ENCODE assay signal across 9 cellular contexts in the genomic region with DNA sequence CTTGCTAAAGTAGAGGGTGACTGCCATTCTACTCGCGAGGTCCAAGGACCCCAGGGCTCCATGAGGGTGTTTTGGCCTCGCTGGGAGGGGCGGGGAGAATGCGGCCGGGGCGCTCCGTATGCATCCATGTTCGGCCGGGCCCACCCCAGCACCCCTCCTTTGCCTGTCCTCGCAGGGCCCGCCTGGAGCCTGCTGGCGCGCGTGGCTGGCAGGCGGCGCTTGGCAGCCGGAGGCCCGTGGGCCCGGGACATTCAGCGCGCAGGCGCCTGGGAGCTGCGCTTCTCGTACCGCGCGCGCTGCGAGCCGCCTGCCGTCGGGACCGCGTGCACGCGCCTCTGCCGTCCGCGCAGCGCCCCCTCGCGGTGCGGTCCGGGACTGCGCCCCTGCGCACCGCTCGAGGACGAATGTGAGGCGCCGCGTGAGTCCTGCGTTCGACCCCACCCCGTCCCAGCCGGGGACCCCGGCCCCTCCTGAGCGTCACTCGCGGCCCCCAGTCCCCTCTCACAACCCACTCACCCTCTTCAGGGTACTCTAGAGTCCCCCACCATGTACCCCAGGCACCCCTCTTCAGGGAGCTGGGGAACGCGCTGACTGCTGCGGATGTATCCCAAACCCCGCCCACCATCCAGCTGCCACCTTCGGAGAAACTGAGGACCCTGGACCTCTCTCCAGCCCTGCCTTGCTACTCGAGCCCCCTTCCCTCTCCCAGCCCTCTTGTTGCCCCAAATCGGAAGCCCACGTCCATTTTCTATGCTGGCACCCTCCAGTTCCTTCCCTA. TPM values are rescaled to one million over a fixed set of nuclear protein-coding genes. Genes with fewer than 3 reads are reported as not detected.
A peak's percentile ranks its signal among the peaks of the same experiment; 100 is the strongest.
DNase-seq lines count a peak whose midpoint lies in the region; ATAC-seq and TF ChIP-seq lines count a peak whose summit lies in the region.
"Had no signal": no experiment of that assay in that cellular context is flagged by ENCODE, and none has a peak within 500 bp of the region (broad histone marks: within the 10 kb centered on the region; RNA-seq: fewer than 3 reads in every experiment).

No MANE protein-coding gene starts in this region.

- H2BK120ac ChIP-seq in H9 (ENCODE audit: low read depth, low read length, poor library complexity, severe bottlenecking): no peak overlapping the region

- no peak overlapping the region for H2BK15ac ChIP-seq in H9 (ENCODE audit: low read depth, low read length)

- H3K36me3 ChIP-seq in SK-N-MC (ENCODE audit: insufficient read depth, low read length): no peaks in the 10 kb centered on the region
- H3K36me3 ChIP-seq in smooth muscle cell (ENCODE audit: low read depth): no peaks in the 10 kb centered on the region

- H3K9ac ChIP-seq in H9 (ENCODE audit: extremely low read depth, insufficient read length, low read length) (no peak overlapping the region), SK-N-MC (ENCODE audit: insufficient read length) (no peak overlapping the region), smooth muscle cell (ENCODE audit: low read depth) (no peak overlapping the region)

- no peak overlapping the region for H2AK5ac ChIP-seq in H9 (ENCODE audit: insufficient read length, low read length)

- no peak overlapping the region for H4K91ac ChIP-seq in H9 (ENCODE audit: insufficient read length, low read depth, low read length)

- no peaks in the 10 kb centered on the region for H3K9me3 ChIP-seq in H9 (ENCODE audit: control insufficient read depth, low read depth, low read length)
- H3K9me3 ChIP-seq in SK-N-MC (ENCODE audit: low read depth, low read length): no peaks in the 10 kb centered on the region
- H3K9me3 ChIP-seq in smooth muscle cell (replicated peaks; ENCODE audit: low read depth): no peaks in the 10 kb centered on the region

- no peak overlapping the region for H2BK20ac ChIP-seq in H9 (ENCODE audit: low read depth, low read length, poor library complexity, severe bottlenecking)

- H3K4me2 ChIP-seq in H9 (ENCODE audit: insufficient read depth, insufficient read length, low read length) (no peak overlapping the region), smooth muscle cell (no peak overlapping the region)

- no peak overlapping the region for H4K8ac ChIP-seq in H9 (replicated peaks; ENCODE audit: insufficient read length, low read depth, low read length)

- WGBS in H9 (ENCODE audit: extremely low coverage, insufficient read length, low lambda C conversion rate): no CpG with 5 or more reads among the region's 69 CpGs
- 20% methylated on average over 49 of the region's 69 CpGs for WGBS in smooth muscle cell (ENCODE audit: low lambda C conversion rate)

- H3K27me3 ChIP-seq in H9 (ENCODE audit: insufficient read depth, low read length): peaks cover 20% of the 10 kb centered on the region; the same call in 1 of the 2 replicates
- peaks cover 67% of the 10 kb centered on the region for H3K27me3 ChIP-seq in smooth muscle cell (ENCODE audit: low read depth)

- no peak overlapping the region for H2BK5ac ChIP-seq in H9 (ENCODE audit: insufficient read length, low read length)

- peaks cover 0 to 16% (median 3%) of the 10 kb centered on the region in 3 experiments; a peak in 3 of 7 replicates for H3K36me3 Mint-ChIP-seq in H9 (ENCODE audit: insufficient read depth in 1 of 3, low read depth in 3 of 3)

- no peak overlapping the region for H3K27ac Mint-ChIP-seq in H9

- peaks cover 14 to 18% of the 10 kb centered on the region in 2 experiments for H3K4me1 Mint-ChIP-seq in H9

- no peak overlapping the region for H3K14ac ChIP-seq in H9 (ENCODE audit: insufficient read depth, low read length)

- H4K5ac ChIP-seq in H9 (ENCODE audit: insufficient read length, low read depth, low read length): no peak overlapping the region

- H3K23ac ChIP-seq in H9 (ENCODE audit: insufficient read length, low read depth, low read length): no peak overlapping the region

- H4K20me1 ChIP-seq in H9 (ENCODE audit: control insufficient read depth, insufficient read depth, insufficient read length) (no peaks in the 10 kb centered on the region), smooth muscle cell (ENCODE audit: low read depth) (no peaks in the 10 kb centered on the region)

- H3K4me3 ChIP-seq in SK-N-MC: peak overlapping the region; percentile 55
- H3K4me3 ChIP-seq in smooth muscle cell: no peak overlapping the region

- intact Hi-C loops in Right ventricle myocardium superior (cut with DNase I): no loop called here

- no peak overlapping the region for H2BK12ac ChIP-seq in H9 (ENCODE audit: insufficient read length, low read depth, low read length)

- TF ChIP-seq CTCF in H9 (conservative IDR thresholded peaks at IDR 0.05): peak; percentile 95
- peak; percentile 89 for TF ChIP-seq CTCF in smooth muscle cell (IDR thresholded peaks at IDR 0.05; ENCODE audit: borderline replicate concordance, insufficient read depth, poor library complexity, severe bottlenecking)

- no peaks in the 10 kb centered on the region for H3K4me1 ChIP-seq in H9 (ENCODE audit: insufficient read depth, low read length)
- H3K4me1 ChIP-seq in smooth muscle cell (ENCODE audit: low read depth): peaks cover 17% of the 10 kb centered on the region

- ATAC-seq in Right ventricle myocardium superior (ENCODE audit: poor library complexity) (peak; percentile 76), HG03025 (IDR thresholded peaks at IDR 0.05; ENCODE audit: low FRiP score, unreplicated experiment) (no peak), HG02884 (IDR thresholded peaks at IDR 0.05; ENCODE audit: unreplicated experiment) (no peak), HG03139 (IDR thresholded peaks at IDR 0.05; ENCODE audit: unreplicated experiment) (no peak)

- no peak overlapping the region for H3K56ac ChIP-seq in H9 (ENCODE audit: insufficient read length, low read depth, low read length)

- peaks cover 96% of the 10 kb centered on the region for H3K27me3 Mint-ChIP-seq in H9 (ENCODE audit: low read depth)

- peaks cover 17% of the 10 kb centered on the region for H3K23me2 ChIP-seq in H9 (ENCODE audit: insufficient read length, low read depth, low read length, poor library complexity, severe bottlenecking)

- H3K4ac ChIP-seq in H9 (ENCODE audit: low read depth, low read length): no peak overlapping the region

- peaks cover 11 to 20% of the 10 kb centered on the region in 2 experiments for H3K9me3 Mint-ChIP-seq in H9

- H3F3A ChIP-seq in smooth muscle cell (ENCODE audit: low read depth): no peaks in the 10 kb centered on the region

- H3K27ac ChIP-seq in H9 (ENCODE audit: insufficient read length, low read depth, low read length) (no peak overlapping the region), SK-N-MC (no peak overlapping the region), smooth muscle cell (ENCODE audit: low read depth) (no peak overlapping the region)

- H3K18ac ChIP-seq in H9 (ENCODE audit: insufficient read length, low read depth, low read length): no peak overlapping the region

- no peak overlapping the region for H3T11ph ChIP-seq in H9 (ENCODE audit: low read length)

- peak overlapping the region in 1 of 2 experiments; percentile 55; a peak in 2 of 5 replicates for H3K4me3 Mint-ChIP-seq in H9

- H3K79me1 ChIP-seq in H9 (ENCODE audit: insufficient read depth, low read depth, low read length, poor library complexity, severe bottlenecking): no peaks in the 10 kb centered on the region

- H2AFZ ChIP-seq in H9 (ENCODE audit: low read length) (no peak overlapping the region), smooth muscle cell (ENCODE audit: low read depth) (no peak overlapping the region)

- H3K79me2 ChIP-seq in H9 (ENCODE audit: insufficient read depth, low read length) (no peaks in the 10 kb centered on the region), smooth muscle cell (ENCODE audit: low read depth) (no peaks in the 10 kb centered on the region)

- peak; percentile 81 for DNase-seq in H9
- no peak for DNase-seq in SK-N-MC (ENCODE audit: low read depth, low spot score)
- DNase-seq in activated gamma-delta T cell treated with anti-CD3 and anti-CD28 coated beads, Interleukin-2, amount 50 U/mL, for 16 hours (ENCODE audit: low read depth): peak; percentile 56
- peak; percentile 75 for DNase-seq in Right ventricle myocardium superior
- no peak for DNase-seq in smooth muscle cell (lab: John Stamatoyannopoulos, UW; ENCODE audit: unreplicated experiment)

RNA-seq across cellular contexts. Expression of a gene that starts 4.1 kb away (rescaled TPM):
- total RNA-seq in H9 (2021) (2.4 and 2.5 TPM in 2 replicates), Right ventricle myocardium superior (not detected), smooth muscle cell (0.54 and 9.3 TPM in 2 replicates)
- polyA plus RNA-seq in smooth muscle cell: 0.80 and 1.6 TPM in 2 replicates

RNA-seq across cellular contexts. Expression of a gene that starts 12.1 kb away (rescaled TPM):
- total RNA-seq in H9 (2021) (6.7 and 6.9 TPM in 2 replicates), Right ventricle myocardium superior (not detected), smooth muscle cell (not detected in 2 replicates)
- not detected in 2 replicates for polyA plus RNA-seq in smooth muscle cell
- polyA plus RNA-seq: esophagus had no signal

RNA-seq across cellular contexts. Expression of a gene that starts 22.2 kb away (rescaled TPM):
- total RNA-seq in H9 (2021): 121 and 128 TPM in 2 replicates
- total RNA-seq in Right ventricle myocardium superior: 80.6 TPM
- total RNA-seq in smooth muscle cell: 58.4 and 66.1 TPM in 2 replicates
- 107 and 108 TPM in 2 replicates for polyA plus RNA-seq in smooth muscle cell

RNA-seq across cellular contexts. Expression of a gene that starts 29.8 kb away (rescaled TPM):
- total RNA-seq in H9 (2021) (2.1 and 2.2 TPM in 2 replicates), Right ventricle myocardium superior (1.7 TPM), smooth muscle cell (1.9 and 2.7 TPM in 2 replicates)
- polyA plus RNA-seq in smooth muscle cell: 1.1 and 1.9 TPM in 2 replicates

RNA-seq across cellular contexts. Expression of a gene that starts 37.1 kb away (rescaled TPM):
- total RNA-seq in H9 (2021): 18.8 and 18.9 TPM in 2 replicates
- 10.3 TPM for total RNA-seq in Right ventricle myocardium superior
- total RNA-seq in smooth muscle cell: 11.9 and 15.9 TPM in 2 replicates
- polyA plus RNA-seq in smooth muscle cell: 22.5 and 24.2 TPM in 2 replicates

Comparison
In these comparisons a context has a peak if more than half of its experiments do, and no peak if none do; other contexts are left out.
1. DNase-seq: peak in H9 (single experiment), activated gamma-delta T cell treated with anti-CD3 and anti-CD28 coated beads, Interleukin-2, amount 50 U/mL, for 16 hours (single experiment) and Right ventricle myocardium superior (single experiment); none in SK-N-MC (single experiment) and smooth muscle cell (single experiment).